In the genomic region with DNA sequence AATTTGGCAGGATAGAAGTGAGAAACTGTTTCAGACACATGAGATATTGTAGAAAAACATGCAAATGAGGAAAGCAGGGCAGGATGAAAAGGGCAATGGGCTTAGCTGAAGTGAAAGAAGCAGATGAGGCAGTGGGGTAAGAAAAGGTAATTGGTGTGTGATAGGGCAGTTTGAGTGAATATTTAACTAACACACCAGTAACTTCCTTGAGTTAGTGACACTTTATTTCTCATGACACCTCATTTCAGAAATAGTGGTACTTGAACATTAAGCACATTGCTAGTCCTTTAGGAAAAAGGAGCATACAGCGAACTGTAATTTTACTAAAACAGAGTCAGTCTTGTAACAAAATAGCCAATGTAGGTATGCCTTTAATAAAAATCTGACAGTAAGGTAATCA, we compare ENCODE assay signal across 11 cellular contexts.
DNase-seq lines count a peak whose midpoint lies in the region; ATAC-seq and TF ChIP-seq lines count a peak whose summit lies in the region.
"Had no signal": no experiment of that assay in that cellular context is flagged by ENCODE, and none has a peak within 500 bp of the region (broad histone marks: within the 10 kb centered on the region; RNA-seq: fewer than 3 reads in every experiment).

No MANE protein-coding gene starts in this region.

- ATAC-seq in GM18873 (IDR thresholded peaks at IDR 0.05; ENCODE audit: low FRiP score, unreplicated experiment) (peak; percentile 98), GM21528 (IDR thresholded peaks at IDR 0.05; ENCODE audit: low FRiP score, unreplicated experiment) (peak; percentile 96), HG03066 (IDR thresholded peaks at IDR 0.05; ENCODE audit: low read depth, unreplicated experiment) (peak; percentile 94)
- peak; percentile 76 for ATAC-seq in activated naive CD8-positive, alpha-beta T cell treated with anti-CD3 and anti-CD28 coated beads, Interleukin-2, amount 50 U/mL, for 24 hours

- no peaks in the 10 kb centered on the region for H3K4me1 ChIP-seq in sigmoid colon

- peaks cover 17% of the 10 kb centered on the region for H3K4me1 Mint-ChIP-seq in activated naive CD8-positive, alpha-beta T cell treated with anti-CD3 and anti-CD28 coated beads, Interleukin-2, amount 50 U/mL, for 24 hours
- H3K4me1 Mint-ChIP-seq in endothelial cell (ENCODE audit: unreplicated experiment) (no peaks in the 10 kb centered on the region), chondrocyte (ENCODE audit: low read depth) (peaks cover 6% of the 10 kb centered on the region)

- peak overlapping the region; percentile 43 for H3K27ac Mint-ChIP-seq in activated naive CD8-positive, alpha-beta T cell treated with anti-CD3 and anti-CD28 coated beads, Interleukin-2, amount 50 U/mL, for 24 hours
- H3K27ac Mint-ChIP-seq in endothelial cell (ENCODE audit: unreplicated experiment): no peak overlapping the region
- H3K27ac Mint-ChIP-seq in chondrocyte (ENCODE audit: unreplicated experiment): no peak overlapping the region
- H3K27ac Mint-ChIP-seq: CD4-positive, CD25-positive, alpha-beta regulatory T cell had no signal

- no peak overlapping the region for H3K4me3 Mint-ChIP-seq in activated naive CD8-positive, alpha-beta T cell treated with anti-CD3 and anti-CD28 coated beads, Interleukin-2, amount 50 U/mL, for 24 hours
- H3K4me3 Mint-ChIP-seq in endothelial cell (ENCODE audit: unreplicated experiment) (no peak overlapping the region), chondrocyte (ENCODE audit: unreplicated experiment) (no peak overlapping the region)
- H3K4me3 Mint-ChIP-seq: CD4-positive, CD25-positive, alpha-beta regulatory T cell had no signal

- H3K36me3 Mint-ChIP-seq in activated naive CD8-positive, alpha-beta T cell treated with anti-CD3 and anti-CD28 coated beads, Interleukin-2, amount 50 U/mL, for 24 hours (ENCODE audit: low read depth): peaks cover 22% of the 10 kb centered on the region
- no peaks in the 10 kb centered on the region for H3K36me3 Mint-ChIP-seq in endothelial cell (ENCODE audit: low read depth, unreplicated experiment)
- H3K36me3 Mint-ChIP-seq in chondrocyte (ENCODE audit: low read depth): peaks cover 5% of the 10 kb centered on the region

- H3K36me3 ChIP-seq in sigmoid colon: peaks cover 0 to 5% (median 0%) of the 10 kb centered on the region in 4 donors

- TF ChIP-seq POLR2A in sigmoid colon (IDR thresholded peaks at IDR 0.05): no peak

- H3K9me3 ChIP-seq in sigmoid colon: no peaks in the 10 kb centered on the region

- no peaks in the 10 kb centered on the region for H3K27me3 Mint-ChIP-seq in activated naive CD8-positive, alpha-beta T cell treated with anti-CD3 and anti-CD28 coated beads, Interleukin-2, amount 50 U/mL, for 24 hours
- H3K27me3 Mint-ChIP-seq in endothelial cell (ENCODE audit: unreplicated experiment) (peaks cover 1% of the 10 kb centered on the region), chondrocyte (ENCODE audit: low read depth) (no peaks in the 10 kb centered on the region)
- H3K27me3 Mint-ChIP-seq: CD4-positive, CD25-positive, alpha-beta regulatory T cell had no signal

- TF ChIP-seq CTCF in foreskin fibroblast (IDR thresholded peaks at IDR 0.05; ENCODE audit: low read depth, low read length) (no peak), endothelial cell (IDR thresholded peaks at IDR 0.05; ENCODE audit: unreplicated experiment) (no peak), chondrocyte (IDR thresholded peaks at IDR 0.05) (no peak), sigmoid colon (IDR thresholded peaks at IDR 0.05) (no peak)

- no peak for DNase-seq in activated naive CD8-positive, alpha-beta T cell treated with anti-CD3 and anti-CD28 coated beads, Interleukin-2, amount 50 U/mL, for 24 hours
- DNase-seq in foreskin fibroblast (no peak), endothelial cell (ENCODE audit: low spot score) (no peak), chondrocyte (ENCODE audit: low spot score) (no peak), sigmoid colon (no peak)
- DNase-seq: CD4-positive, CD25-positive, alpha-beta regulatory T cell; NCI-H187 treated with DMSO at 0.1 percent for 48 hours; PC-9 had no signal

- no peak overlapping the region for H3K4me3 ChIP-seq in foreskin fibroblast (ENCODE audit: low read depth in 1 of 2, low read length in 2 of 2)
- no peak overlapping the region for H3K4me3 ChIP-seq in sigmoid colon
- H3K4me3 ChIP-seq: PC-9 had no signal

- no peak for TF ChIP-seq EP300 in sigmoid colon (IDR thresholded peaks at IDR 0.05)

- whole genome bisulfite sequencing in sigmoid colon, 2 donors: 88 to 92% methylated on average over 1 of the region's 1 CpG

- intact Hi-C loops in sigmoid colon (cut with DNase I): no loop called here

- peaks cover 8% of the 10 kb centered on the region for H3K9me3 Mint-ChIP-seq in activated naive CD8-positive, alpha-beta T cell treated with anti-CD3 and anti-CD28 coated beads, Interleukin-2, amount 50 U/mL, for 24 hours
- H3K9me3 Mint-ChIP-seq in endothelial cell (ENCODE audit: unreplicated experiment) (no peaks in the 10 kb centered on the region), chondrocyte (ENCODE audit: low read depth) (peaks cover 12% of the 10 kb centered on the region)
- H3K9me3 Mint-ChIP-seq: CD4-positive, CD25-positive, alpha-beta regulatory T cell had no signal

- no peaks in the 10 kb centered on the region for H3K27me3 ChIP-seq in sigmoid colon

- H3K27ac ChIP-seq in sigmoid colon: no peak overlapping the region
- H3K27ac ChIP-seq: PC-9 had no signal
